ENCODE assay signal across 13 cellular contexts in genomic region chr19:49408816-49409440, GRCh38. TPM values are rescaled to one million over a fixed set of nuclear protein-coding genes. Genes with fewer than 3 reads are reported as not detected.
A peak's percentile ranks its signal among the peaks of the same experiment; 100 is the strongest.
DNase-seq lines count a peak whose midpoint lies in the region; ATAC-seq and TF ChIP-seq lines count a peak whose summit lies in the region.
"Had no signal": no experiment of that assay in that cellular context is flagged by ENCODE, and none has a peak within 500 bp of the region (broad histone marks: within the 10 kb centered on the region; RNA-seq: fewer than 3 reads in every experiment).

No MANE protein-coding gene starts in this region.

- H3K4me1 ChIP-seq in DND-41 (ENCODE audit: insufficient read depth, low read length) (peaks cover 10% of the 10 kb centered on the region), left lung (peaks cover 0 to 13% of the 10 kb centered on the region in 2 donors), upper lobe of left lung (peaks cover 0 to 6% (median 2%) of the 10 kb centered on the region in 4 donors)
- H3K4me1 ChIP-seq: prostate gland had no signal

- 0 out of 2 replicates have a peak overlapping the region, but pooled peaks have one; percentile 39 for H2AFZ ChIP-seq in DND-41 (ENCODE audit: low read depth, low read length)

- no peaks in the 10 kb centered on the region for H4K20me1 ChIP-seq in DND-41 (ENCODE audit: insufficient read depth, low read length)

- no peaks in the 10 kb centered on the region for H3K27me3 ChIP-seq in DND-41 (ENCODE audit: insufficient read depth, low read length, poor library complexity)
- no peaks in the 10 kb centered on the region for H3K27me3 ChIP-seq in HL-60 (ENCODE audit: insufficient read depth, poor library complexity, severe bottlenecking)
- H3K27me3 ChIP-seq in left lung: peaks cover 0 to 5% of the 10 kb centered on the region in 2 donors
- no peaks in the 10 kb centered on the region for H3K27me3 ChIP-seq in upper lobe of left lung

- intact Hi-C loops in left lung (cut with DNase I): no loop called here

- DNase-seq in DND-41 (no peak), HL-60 (ENCODE audit: low read depth in 1 of 2, low spot score in 1 of 2) (peak in 1 of 2 experiments; percentile 26), UCSD-AML1 (lab: John Stamatoyannopoulos, UW; ENCODE audit: unreplicated experiment) (peak; percentile 40), left lung (no peak), SHP77 (lab: John Stamatoyannopoulos, UW) (no peak), germinal center (ENCODE audit: low spot score) (no peak), upper lobe of left lung (no peak)
- DNase-seq: NCI-H2081, SIG-M5, trophoblast cell had no signal

- TF ChIP-seq CTCF in DND-41 (IDR thresholded peaks at IDR 0.05; ENCODE audit: borderline replicate concordance, extremely low read depth, low read length, poor library complexity, severe bottlenecking) (no peak), HL-60 (IDR thresholded peaks at IDR 0.05; ENCODE audit: insufficient read depth, low read length) (no peak), left lung (IDR thresholded peaks at IDR 0.05) (no peak), upper lobe of left lung (IDR thresholded peaks at IDR 0.05) (no peak)

- H3K9me3 ChIP-seq in DND-41 (ENCODE audit: insufficient read depth, low read length, severe bottlenecking): no peaks in the 10 kb centered on the region
- no peaks in the 10 kb centered on the region for H3K9me3 ChIP-seq in left lung
- no peaks in the 10 kb centered on the region for H3K9me3 ChIP-seq in upper lobe of left lung
- H3K9me3 ChIP-seq: prostate gland had no signal

- WGBS in upper lobe of left lung, 2 donors: 80% methylated on average over 8 of the region's 8 CpGs

- H3K79me2 ChIP-seq in DND-41 (ENCODE audit: insufficient read depth, low read length): no peaks in the 10 kb centered on the region

- ATAC-seq in DND-41 (ENCODE audit: insufficient read depth, low read depth) (no peak), left lung (peak; percentile 27), GM19395 (IDR thresholded peaks at IDR 0.05; ENCODE audit: unreplicated experiment) (no peak), upper lobe of left lung (ENCODE audit: low FRiP score in 2 of 2) (no peak)

- TF ChIP-seq EP300 in upper lobe of left lung (IDR thresholded peaks at IDR 0.05): no peak

- H3K4me3 ChIP-seq in DND-41 (ENCODE audit: low read depth in 1 of 2, low read length in 2 of 2) (no peak overlapping the region), HL-60 (replicated peaks; ENCODE audit: insufficient read depth, low read length) (no peak overlapping the region), left lung (no peak overlapping the region), upper lobe of left lung (no peak overlapping the region)
- H3K4me3 ChIP-seq: prostate gland had no signal

- no peak overlapping the region for H3K9ac ChIP-seq in DND-41 (ENCODE audit: low read depth, low read length)

- H3K4me2 ChIP-seq in DND-41 (ENCODE audit: insufficient read depth, low read length): no peak overlapping the region

- TF ChIP-seq POLR2A in upper lobe of left lung (IDR thresholded peaks at IDR 0.05): no peak

- H3K27ac ChIP-seq in DND-41 (ENCODE audit: low read length): no peak overlapping the region
- H3K27ac ChIP-seq in HL-60 (replicated peaks): peak overlapping the region; percentile 63
- H3K27ac ChIP-seq in left lung: no peak overlapping the region
- H3K27ac ChIP-seq in upper lobe of left lung: peak overlapping the region in 1 of 4 donors; percentile 21
- H3K27ac ChIP-seq: prostate gland had no signal

- no peaks in the 10 kb centered on the region for H3K36me3 ChIP-seq in DND-41 (ENCODE audit: insufficient read depth, low read length)
- H3K36me3 ChIP-seq in left lung: no peaks in the 10 kb centered on the region
- H3K36me3 ChIP-seq in upper lobe of left lung: no peaks in the 10 kb centered on the region
- H3K36me3 ChIP-seq: prostate gland had no signal

RNA-seq across cellular contexts. Expression of gene PTH2, which starts 14.3 kb away (rescaled TPM):
- total RNA-seq in left lung (not detected), upper lobe of left lung (not detected)
- total RNA-seq: liver, prostate gland had no signal

RNA-seq across cellular contexts. Expression of gene GFY, which starts 16.3 kb away (rescaled TPM):
- not detected for total RNA-seq in left lung
- not detected for total RNA-seq in upper lobe of left lung
- total RNA-seq: liver, prostate gland had no signal

RNA-seq across cellular contexts. Expression of gene KASH5, which starts 20.9 kb away (rescaled TPM):
- total RNA-seq in left lung (1 to 10 TPM in 1 of 2 donors, under 1 TPM in 1; 0.84 to 3.6 TPM), upper lobe of left lung (1 to 10 TPM in 3 of 6 donors, under 1 TPM in 1, not detected in 2; 0.61 to 6.9 (median 1.6) TPM)
- total RNA-seq: liver had no signal

RNA-seq across cellular contexts. Expression of gene SLC17A7, which starts 32.4 kb away (rescaled TPM):
- total RNA-seq in left lung (under 1 TPM; 0.29 to 0.34 TPM), upper lobe of left lung (1 to 10 TPM in 2 of 6 donors, under 1 TPM in 3, not detected in 1; 0.37 to 2.1 (median 0.78) TPM)

RNA-seq across cellular contexts. Expression of gene PIH1D1, which starts 42.7 kb away (rescaled TPM):
- total RNA-seq in left lung (10 to 100 TPM; 54.4 to 78.5 TPM), upper lobe of left lung (100 to 1,000 TPM in 1 of 6 donors, 10 to 100 TPM in 5; 59.5 to 120 (median 72.8) TPM)
